ENCODE assay signal across 19 cellular contexts in the genomic region with DNA sequence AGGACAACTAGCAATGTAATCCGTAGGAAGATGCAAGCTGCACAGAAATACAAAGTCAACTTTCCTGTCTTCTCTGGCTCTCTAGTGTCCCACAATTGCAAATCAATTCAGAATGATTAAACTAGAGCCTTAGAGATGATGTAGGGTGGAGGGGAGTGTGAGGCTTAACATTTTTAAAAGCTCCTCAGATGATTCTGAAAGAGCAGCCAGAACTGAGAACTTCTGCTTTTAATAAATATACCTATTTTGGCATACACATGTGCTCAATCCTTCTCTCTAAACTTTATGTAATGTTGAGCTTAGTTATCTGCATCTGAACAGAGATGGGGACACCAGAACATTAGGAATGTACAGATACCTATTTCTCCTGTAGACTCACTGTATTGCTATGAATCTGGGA.
"Had no signal": no experiment of that assay in that cellular context is flagged by ENCODE, and none has a peak within 500 bp of the region (broad histone marks: within the 10 kb centered on the region; RNA-seq: fewer than 3 reads in every experiment).

No MANE protein-coding gene starts in this region.

- H3K4me3 Mint-ChIP-seq: dendritic cell treated with granulocyte-macrophage colony-stimulating factor and Interleukin-4, amounts not matched to agents 40 ng/mL and 50 ng/mL, for 4 days; mesothelial cell of epicardium had no signal

- H3K27ac Mint-ChIP-seq: dendritic cell treated with granulocyte-macrophage colony-stimulating factor and Interleukin-4, amounts not matched to agents 40 ng/mL and 50 ng/mL, for 4 days; mesothelial cell of epicardium had no signal

- H3K4me1 ChIP-seq: colonic mucosa, foreskin keratinocyte, left lung had no signal

- H3K9me3 Mint-ChIP-seq: dendritic cell treated with granulocyte-macrophage colony-stimulating factor and Interleukin-4, amounts not matched to agents 40 ng/mL and 50 ng/mL, for 4 days; mesothelial cell of epicardium had no signal

- DNase-seq: colonic mucosa; cortex of kidney; dorsolateral prefrontal cortex; effector CD4-positive, alpha-beta T cell; effector memory CD4-positive, alpha-beta T cell; foreskin keratinocyte; head of caudate nucleus; heart right ventricle; hippocampal formation; left cardiac atrium; left lung; left ventricle myocardium superior; lower lobe of right lung; mesenchymal stem cell; mucosa of descending colon had no signal

- H3K4me3 ChIP-seq: colonic mucosa, dorsolateral prefrontal cortex, esophagus muscularis mucosa, gastroesophageal sphincter, heart right ventricle, left lung, lower lobe of right lung, mucosa of descending colon had no signal

- H3K27ac ChIP-seq: colonic mucosa, dorsolateral prefrontal cortex, esophagus muscularis mucosa, foreskin keratinocyte, gastroesophageal sphincter, heart right ventricle, left lung, lower lobe of right lung had no signal

- H3K9me3 ChIP-seq: colonic mucosa, esophagus muscularis mucosa, gastroesophageal sphincter, heart right ventricle, left lung, lower lobe of right lung, mucosa of descending colon had no signal

- H3K36me3 Mint-ChIP-seq: mesothelial cell of epicardium had no signal

- H3K27me3 ChIP-seq: colonic mucosa, dorsolateral prefrontal cortex, esophagus muscularis mucosa, gastroesophageal sphincter, heart right ventricle, left lung had no signal

- H3K36me3 ChIP-seq: colonic mucosa, esophagus muscularis mucosa, gastroesophageal sphincter, heart right ventricle, left lung, lower lobe of right lung had no signal
